Comparison of ENCODE assay signal across 1 cellular context in genomic region chr6:10837997-10838793, GRCh38.
TF ChIP-seq lines count a peak whose summit lies in the region.

A gene with protein sequence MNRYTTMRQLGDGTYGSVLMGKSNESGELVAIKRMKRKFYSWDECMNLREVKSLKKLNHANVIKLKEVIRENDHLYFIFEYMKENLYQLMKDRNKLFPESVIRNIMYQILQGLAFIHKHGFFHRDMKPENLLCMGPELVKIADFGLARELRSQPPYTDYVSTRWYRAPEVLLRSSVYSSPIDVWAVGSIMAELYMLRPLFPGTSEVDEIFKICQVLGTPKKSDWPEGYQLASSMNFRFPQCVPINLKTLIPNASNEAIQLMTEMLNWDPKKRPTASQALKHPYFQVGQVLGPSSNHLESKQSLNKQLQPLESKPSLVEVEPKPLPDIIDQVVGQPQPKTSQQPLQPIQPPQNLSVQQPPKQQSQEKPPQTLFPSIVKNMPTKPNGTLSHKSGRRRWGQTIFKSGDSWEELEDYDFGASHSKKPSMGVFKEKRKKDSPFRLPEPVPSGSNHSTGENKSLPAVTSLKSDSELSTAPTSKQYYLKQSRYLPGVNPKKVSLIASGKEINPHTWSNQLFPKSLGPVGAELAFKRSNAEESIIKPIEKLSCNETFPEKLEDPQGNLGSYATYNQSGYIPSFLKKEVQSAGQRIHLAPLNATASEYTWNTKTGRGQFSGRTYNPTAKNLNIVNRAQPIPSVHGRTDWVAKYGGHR (minus strand): TSS chr6:10838539. CDS start chr6:10830648, 7,891 bp downstream.

TF ChIP-seq in SK-N-SH, 30 proteins besides CTCF, POLR2A, EP300 and RAD21 (continued from another document):
- TF ChIP-seq TEAD4 (IDR thresholded peaks at IDR 0.05; ENCODE audit: borderline replicate concordance, insufficient read depth) (no peak), PBX3 (IDR thresholded peaks at IDR 0.05) (no peak), IRF3 (IDR thresholded peaks at IDR 0.05; ENCODE audit: low read depth, low read length) (no peak), FOSL2 (IDR thresholded peaks at IDR 0.05; ENCODE audit: borderline replicate concordance, low read depth) (no peak), RCOR1 (IDR thresholded peaks at IDR 0.05; ENCODE audit: low read length) (no peak), RXRA (IDR thresholded peaks at IDR 0.05; ENCODE audit: borderline replicate concordance, low read depth) (no peak), MXI1 (IDR thresholded peaks at IDR 0.05; ENCODE audit: low read depth, low read length) (peak; percentile 71; the same call in 1 of the 2 replicates), TCF12 (IDR thresholded peaks at IDR 0.05) (no peak), GABPA (IDR thresholded peaks at IDR 0.05; ENCODE audit: low read depth) (no peak), SIN3A (IDR thresholded peaks at IDR 0.05; ENCODE audit: borderline replicate concordance, low read depth, low read length) (0 out of 2 replicates have a peak, but pooled peaks have one; percentile 34), MEF2A (IDR thresholded peaks at IDR 0.05; ENCODE audit: borderline replicate concordance, low read depth) (no peak), FOXM1 (IDR thresholded peaks at IDR 0.05; ENCODE audit: low read depth) (no peak), CHD2 (IDR thresholded peaks at IDR 0.05; ENCODE audit: low read length, partially characterized antibody) (peak; percentile 24), GATA2 (CRISPR knock-in tag; IDR thresholded peaks at IDR 0.05) (no peak), EZH2phosphoT487 (IDR thresholded peaks at IDR 0.05; ENCODE audit: borderline replicate concordance, low read depth) (no peak), USF2 (IDR thresholded peaks at IDR 0.05; ENCODE audit: borderline replicate concordance, low read depth, low read length) (no peak)
TF ChIP-seq in SK-N-SH: peak in this region for 4.
